16 cellular contexts compared by ENCODE assay signal in genomic region chr2:33123216-33123615, GRCh38.
"Had no signal": no experiment of that assay in that cellular context is flagged by ENCODE, and none has a peak within 500 bp of the region (broad histone marks: within the 10 kb centered on the region; RNA-seq: fewer than 3 reads in every experiment).

No MANE protein-coding gene starts in this region.

- H3K9me3 ChIP-seq: left lung, neutrophil, tibial nerve, vagina had no signal

- FAIRE-seq: colon, kidney had no signal

- H3K9ac ChIP-seq: parathyroid adenoma had no signal

- H3K27ac ChIP-seq: left lung, neutrophil, parathyroid adenoma, tibial nerve, vagina had no signal

- H3K4me1 ChIP-seq: left lung, parathyroid adenoma had no signal

- H3K79me2 ChIP-seq: parathyroid adenoma had no signal

- H2AFZ ChIP-seq: parathyroid adenoma had no signal

- DNase-seq: activated CD4-positive, alpha-beta T cell treated with anti-CD3 and anti-CD28 coated beads, Interleukin-2, amount 10 ng/mL, durations not matched to agents 7 days and 5 days; activated CD8-positive, alpha-beta memory T cell treated with anti-CD3 and anti-CD28 coated beads for 24 hours; activated naive CD8-positive, alpha-beta T cell treated with anti-CD3 and anti-CD28 coated beads for 36 hours; caudate nucleus; kidney; left lung; naive thymus-derived CD4-positive, alpha-beta T cell; stimulated activated CD4-positive, alpha-beta T cell treated with anti-CD3 and anti-CD28 coated beads, Interleukin-2, amount 100 ng/mL, for 48 hours; stimulated activated naive B cell treated with anti-CD40 and anti-IgM and Interleukin-4, amounts not matched to agents 10 μg/mL and 1 μg/mL and 100 μg/mL, for 72 hours; T-cell; T-helper 9 cell had no signal

- H3K4me3 ChIP-seq: left lung, tibial nerve, vagina had no signal

- H3K36me3 ChIP-seq: left lung, neutrophil, tibial nerve, vagina had no signal

- ATAC-seq: left lung; naive thymus-derived CD4-positive, alpha-beta T cell; stimulated activated naive B cell treated with anti-CD40 and anti-IgM and Interleukin-4, amounts not matched to agents 10 μg/mL and 1 μg/mL and 100 μg/mL, for 72 hours; T-cell had no signal

- H3K27me3 ChIP-seq: left lung, neutrophil, tibial nerve, vagina had no signal
